In the genomic region with DNA sequence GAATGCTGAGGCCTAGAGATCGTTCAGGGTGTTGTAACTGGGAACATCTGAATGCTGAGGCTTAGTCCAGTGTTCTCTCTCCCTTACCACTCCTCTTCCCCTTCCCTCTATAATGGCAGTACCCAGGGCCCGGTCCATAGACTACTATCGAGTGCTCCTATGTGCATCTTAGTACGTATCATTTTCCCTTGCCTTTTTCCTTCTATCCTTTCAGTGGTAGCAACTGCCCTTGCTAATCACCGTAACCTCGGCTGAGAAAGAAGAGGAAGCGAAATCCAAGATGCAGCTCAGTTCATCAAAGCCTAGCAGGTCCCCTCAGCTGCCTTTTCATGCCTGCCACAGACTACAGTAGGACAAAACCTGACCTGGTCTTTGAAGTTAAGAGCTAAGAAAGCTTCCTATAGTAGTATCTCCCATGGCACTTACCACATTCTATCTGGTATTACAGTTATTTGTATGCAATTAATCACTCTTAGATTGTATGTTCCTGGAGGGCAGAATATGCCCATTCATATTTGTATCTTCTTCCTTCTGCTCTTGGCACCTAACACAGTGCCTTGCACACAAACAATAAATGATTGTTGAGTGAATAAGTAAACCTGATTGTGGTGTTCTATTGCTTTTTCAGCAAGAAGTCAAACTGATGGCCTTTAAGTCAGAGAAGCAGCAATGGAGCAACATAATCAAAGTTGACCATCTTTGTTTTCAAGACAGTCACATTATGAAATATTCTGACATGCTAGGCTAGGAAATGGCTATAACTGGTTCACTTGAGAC, we compare ENCODE assay signal across 10 cellular contexts. TPM values are rescaled to one million over a fixed set of nuclear protein-coding genes. Genes with fewer than 3 reads are reported as not detected.
DNase-seq lines count a peak whose midpoint lies in the region; ATAC-seq, FAIRE-seq and TF ChIP-seq lines count a peak whose summit lies in the region.
"Had no signal": no experiment of that assay in that cellular context is flagged by ENCODE, and none has a peak within 500 bp of the region (broad histone marks: within the 10 kb centered on the region; RNA-seq: fewer than 3 reads in every experiment).

No MANE protein-coding gene starts in this region.

- H3K27me3 Mint-ChIP-seq in CD4-positive, alpha-beta memory T cell = no peaks in the 10 kb centered on the region
- no peaks in the 10 kb centered on the region for H3K27me3 Mint-ChIP-seq in endothelial cell (ENCODE audit: unreplicated experiment)

- no peaks in the 10 kb centered on the region for H3K9me3 Mint-ChIP-seq in CD4-positive, alpha-beta memory T cell
- no peaks in the 10 kb centered on the region for H3K9me3 Mint-ChIP-seq in endothelial cell (ENCODE audit: unreplicated experiment)

- no peak for FAIRE-seq in HepG2 (lab: Jason Lieb, UNC)

- H2AFZ ChIP-seq in MM.1S (ENCODE audit: low read length) = no peak overlapping the region
- no peak overlapping the region for H2AFZ ChIP-seq in HepG2 (ENCODE audit: low read length)

- no TSS peak for BruUV-seq in HepG2 (replicated peaks; lab: Mats Ljungman, UMichigan)

- POLR2A ChIA-PET in CD4-positive, alpha-beta memory T cell (lab: Charles Lee; ENCODE audit: partially characterized antibody) = interaction anchor here (1.0 to 5.6 kb wide), 8 partner anchors 9 to 196 kb away, joined by 3 to 43 read pairs (median 4); a partner anchor contains a TSS
- POLR2A ChIA-PET in HepG2 (lab: Yijun Ruan, JAX) = no interaction called here

- H3K79me2 ChIP-seq in MM.1S (ENCODE audit: low read length) (0 out of 2 replicates have a peak, but pooled peaks cover 2% of the 10 kb centered on the region), HepG2 (ENCODE audit: insufficient read depth, low read length) (no peaks in the 10 kb centered on the region)

- H4K20me1 ChIP-seq in MM.1S (ENCODE audit: insufficient read depth, low read length) = no peaks in the 10 kb centered on the region
- no peaks in the 10 kb centered on the region for H4K20me1 ChIP-seq in HepG2 (ENCODE audit: insufficient read depth, low read length)

- no peaks in the 10 kb centered on the region for H3K27me3 ChIP-seq in CD4-positive, alpha-beta memory T cell (ENCODE audit: insufficient read depth, low read length)
- H3K27me3 ChIP-seq in MM.1S (replicated peaks; ENCODE audit: insufficient read depth, low read length) (no peaks in the 10 kb centered on the region), HepG2 (ENCODE audit: control insufficient read depth in 1 of 2, insufficient read depth in 2 of 2, low read length in 2 of 2) (no peaks in the 10 kb centered on the region)

- TF ChIP-seq CTCF in MM.1S (IDR thresholded peaks at IDR 0.05; ENCODE audit: low read length) (no peak), endothelial cell (IDR thresholded peaks at IDR 0.05; ENCODE audit: unreplicated experiment) (no peak), HepG2 (CRISPR knock-in tag; IDR thresholded peaks at IDR 0.05) (no peak)

- TF ChIP-seq POLR2A in HepG2 (IDR thresholded peaks at IDR 0.05; ENCODE audit: insufficient read depth in 1 of 2, low read depth in 2 of 2, low read length in 2 of 2) = no peak

- peaks cover 36% of the 10 kb centered on the region for H3F3A ChIP-seq in MM.1S (ENCODE audit: insufficient read depth, low read length)

- H3K4me1 ChIP-seq in CD4-positive, alpha-beta memory T cell (ENCODE audit: insufficient read depth, low read length) = peaks cover 97% of the 10 kb centered on the region
- peaks cover 38% of the 10 kb centered on the region for H3K4me1 ChIP-seq in MM.1S (ENCODE audit: low read length)
- H3K4me1 ChIP-seq in HepG2 (ENCODE audit: insufficient read depth, low read length) = peaks cover 11% of the 10 kb centered on the region

- ATAC-seq in GM19467 (IDR thresholded peaks at IDR 0.05; ENCODE audit: unreplicated experiment) = peak; percentile 34
- no peak for ATAC-seq in HepG2

- TF ChIP-seq RAD21 in HepG2 (CRISPR knock-in tag; IDR thresholded peaks at IDR 0.05) = no peak

- CTCF ChIA-PET in CD4-positive, alpha-beta memory T cell (lab: Charles Lee; ENCODE audit: partially characterized antibody) = interaction anchor here (1.3 to 2.0 kb wide), 3 partner anchors 27 to 682 kb away, joined by 3 to 7 read pairs (median 3); no protein-coding TSS in a partner anchor
- CTCF ChIA-PET in HepG2 (lab: Yijun Ruan, JAX; ENCODE audit: low intra/inter-chr PET ratio, low total read pairs) = no interaction called here

- H3K9me2 ChIP-seq in MM.1S (replicated peaks; ENCODE audit: insufficient read depth, low read length) = no peaks in the 10 kb centered on the region

- H3K9ac ChIP-seq in MM.1S (ENCODE audit: low read length) = no peak overlapping the region
- H3K9ac ChIP-seq in HepG2 (ENCODE audit: insufficient read depth, low read depth, low read length) = no peak overlapping the region

- no peaks in the 10 kb centered on the region for H3K9me3 ChIP-seq in CD4-positive, alpha-beta memory T cell (ENCODE audit: control insufficient read depth in 1 of 2, low read length in 2 of 2)
- no peaks in the 10 kb centered on the region for H3K9me3 ChIP-seq in MM.1S (replicated peaks; ENCODE audit: insufficient read depth, low read length)
- no peaks in the 10 kb centered on the region for H3K9me3 ChIP-seq in HepG2 (ENCODE audit: low read length)

- H3K4me2 ChIP-seq in MM.1S (ENCODE audit: low read depth, low read length) = peak overlapping the region; percentile 42; the same call in 1 of the 2 replicates
- H3K4me2 ChIP-seq in HepG2 (ENCODE audit: low read depth, low read length) = no peak overlapping the region

- DNase-seq in CD4-positive, alpha-beta memory T cell = no peak
- DNase-seq in MM.1S (no peak), endothelial cell (ENCODE audit: low spot score) (no peak), HepG2 (ENCODE audit: low spot score) (no peak), dermis blood vessel endothelial cell (no peak), NCI-H187 treated with DMSO at 0.1 percent for 48 hours (lab: John Stamatoyannopoulos, UW) (no peak)
- DNase-seq in activated effector memory CD4-positive, alpha-beta T cell treated with anti-CD3 and anti-CD28 coated beads, Interleukin-2, amount 50 U/mL, for 16 hours = no peak
- DNase-seq: IMR-90, islet precursor cell had no signal

- H3K36me3 ChIP-seq in CD4-positive, alpha-beta memory T cell (ENCODE audit: insufficient read depth, low read length) = no peaks in the 10 kb centered on the region
- H3K36me3 ChIP-seq in MM.1S (replicated peaks; ENCODE audit: insufficient read depth, low read length) (no peaks in the 10 kb centered on the region), HepG2 (replicated peaks in 1 of 2; ENCODE audit: control insufficient read depth in 1 of 2, insufficient read depth in 2 of 2, low read length in 2 of 2) (peaks cover 4 to 20% of the 10 kb centered on the region in 2 experiments; a peak in 4 of 5 replicates)

- H3K4me3 ChIP-seq in CD4-positive, alpha-beta memory T cell (ENCODE audit: low read length in 2 of 2) = no peak overlapping the region
- H3K4me3 ChIP-seq in MM.1S (ENCODE audit: low read length) (no peak overlapping the region), HepG2 (replicated peaks in 1 of 3; ENCODE audit: insufficient read depth in 1 of 3, low read depth in 2 of 3, low read length in 3 of 3) (no peak overlapping the region)

- intact Hi-C loops in CD4-positive, alpha-beta memory T cell (cut with micrococcal nuclease) = no loop called here
- intact Hi-C loops in HepG2 (cut with micrococcal nuclease; ENCODE audit: unreplicated experiment) = no loop called here

- peak overlapping the region; percentile 26 to 82 (median 76) for H3K4me3 Mint-ChIP-seq in CD4-positive, alpha-beta memory T cell
- H3K4me3 Mint-ChIP-seq in endothelial cell (ENCODE audit: unreplicated experiment) = no peak overlapping the region

- in situ Hi-C loops in HepG2 (cut with HindIII; ENCODE audit: extremely low pct_ligation_motif_present, low pct_unique_long_range_greater_than_20kb) = no loop called here

- peaks cover 30 to 33% of the 10 kb centered on the region in 2 donors for H3K36me3 Mint-ChIP-seq in CD4-positive, alpha-beta memory T cell
- H3K36me3 Mint-ChIP-seq in endothelial cell (ENCODE audit: low read depth, unreplicated experiment) = peaks cover 18% of the 10 kb centered on the region

- TF ChIP-seq EP300 in HepG2 (IDR thresholded peaks at IDR 0.05; ENCODE audit: low read depth in 2 of 2, low read length in 2 of 2) = no peak
- TF ChIP-seq EP300 in HepG2 (CRISPR knock-in tag; IDR thresholded peaks at IDR 0.05; ENCODE audit: borderline replicate concordance) = no peak

- H3K27ac Mint-ChIP-seq in CD4-positive, alpha-beta memory T cell = peak overlapping the region; percentile 72 to 89 (median 86)
- peak overlapping the region; percentile 32 for H3K27ac Mint-ChIP-seq in endothelial cell (ENCODE audit: unreplicated experiment)

- peaks cover 66 to 93% (median 82%) of the 10 kb centered on the region in 4 donors for H3K4me1 Mint-ChIP-seq in CD4-positive, alpha-beta memory T cell
- H3K4me1 Mint-ChIP-seq in endothelial cell (ENCODE audit: unreplicated experiment) = no peaks in the 10 kb centered on the region

- no peak overlapping the region for H3K27ac ChIP-seq in CD4-positive, alpha-beta memory T cell (ENCODE audit: low read depth, low read length)
- no peak overlapping the region for H3K27ac ChIP-seq in MM.1S (ENCODE audit: low read length)
- H3K27ac ChIP-seq in HepG2 (ENCODE audit: extremely low read length, insufficient read depth, low read length) = no peak overlapping the region

- WGBS in HepG2 (ENCODE audit: low lambda C conversion rate) = 91% methylated on average over 7 of the region's 7 CpGs

RNA-seq across cellular contexts. Expression of a gene that starts 22.4 kb away (rescaled TPM):
- 10 to 100 TPM; 45.5 to 50.9 TPM for total RNA-seq in CD4-positive, alpha-beta memory T cell
- polyA plus RNA-seq in CD4-positive, alpha-beta memory T cell = 10 to 100 TPM; 62.7 to 75.6 TPM
- 59.9 TPM for total RNA-seq in endothelial cell (ENCODE audit: unreplicated experiment)
- total RNA-seq in HepG2 (2016; rRNA removed; fragmentation: Illumina TruSeq; extraction: Trizol) = 30.3 and 51.8 TPM in 2 replicates
- total RNA-seq in HepG2 (2016; cell fraction: cytosol; rRNA removed; fragmentation: Illumina TruSeq; extraction: Trizol; ENCODE audit: low read depth) = 22.2 and 22.5 TPM in 2 replicates
- 35.5 and 50.0 TPM in 2 replicates for total RNA-seq in HepG2 (2016; cell fraction: insoluble cytoplasmic fraction; rRNA removed; fragmentation: Illumina TruSeq; extraction: Trizol)
- total RNA-seq in HepG2 (2016; cell fraction: membrane; rRNA removed; fragmentation: Illumina TruSeq; extraction: Trizol) = 23.2 and 27.4 TPM in 2 replicates
- total RNA-seq in HepG2 (2016; cell fraction: nucleus; rRNA removed; fragmentation: Illumina TruSeq; extraction: Trizol) = 36.2 and 41.0 TPM in 2 replicates
- polyA plus RNA-seq in HepG2 (2011; rRNA removed) = 50.4 and 52.9 TPM in 2 replicates
- 35.6 and 59.3 TPM in 2 replicates for polyA plus RNA-seq in HepG2 (2011; cell fraction: cytosol; rRNA removed)
- polyA plus RNA-seq in HepG2 (2011; cell fraction: nucleus; rRNA removed) = 15.6 and 17.8 TPM in 2 replicates
- polyA plus RNA-seq in HepG2 (2012) = 43.8 and 59.5 TPM in 2 replicates
- polyA plus RNA-seq in HepG2 (2016; cell fraction: cytosol; fragmentation: Illumina TruSeq; extraction: Trizol; ENCODE audit: low read depth) = 22.0 and 24.7 TPM in 2 replicates
- 31.4 and 34.0 TPM in 2 replicates for polyA plus RNA-seq in HepG2 (2016; cell fraction: insoluble cytoplasmic fraction; fragmentation: Illumina TruSeq; extraction: Trizol; ENCODE audit: low read depth)
- polyA plus RNA-seq in HepG2 (2016; cell fraction: membrane; fragmentation: Illumina TruSeq; extraction: Trizol; ENCODE audit: low read depth) = 22.1 and 23.7 TPM in 2 replicates
- 73.2 and 75.9 TPM in 2 replicates for polyA plus RNA-seq in HepG2 (2016; cell fraction: nucleus; fragmentation: Illumina TruSeq; extraction: Trizol; ENCODE audit: insufficient read depth, low read depth)
- polyA minus RNA-seq in HepG2 (2011; rRNA and poly(A)+ RNA removed; ENCODE audit: low replicate concordance) = 26.3 and 42.7 TPM in 2 replicates
- polyA minus RNA-seq in HepG2 (2011; cell fraction: cytosol; rRNA and poly(A)+ RNA removed) = 7.6 and 13.7 TPM in 2 replicates
- 13.1 and 13.3 TPM in 2 replicates for polyA minus RNA-seq in HepG2 (2011; cell fraction: nucleus; rRNA and poly(A)+ RNA removed)
- total RNA-seq in dermis blood vessel endothelial cell = 80.3 and 82.5 TPM in 2 replicates

RNA-seq across cellular contexts. Expression of a gene that starts 49.1 kb away (rescaled TPM):
- total RNA-seq in CD4-positive, alpha-beta memory T cell = 10 to 100 TPM; 38.9 to 46.7 TPM
- polyA plus RNA-seq in CD4-positive, alpha-beta memory T cell = 10 to 100 TPM; 16.9 to 21.0 TPM
- total RNA-seq in endothelial cell (ENCODE audit: unreplicated experiment) = 44.5 TPM
- 18.2 and 21.0 TPM in 2 replicates for total RNA-seq in HepG2 (2016; rRNA removed; fragmentation: Illumina TruSeq; extraction: Trizol)
- 7.4 and 8.8 TPM in 2 replicates for total RNA-seq in HepG2 (2016; cell fraction: cytosol; rRNA removed; fragmentation: Illumina TruSeq; extraction: Trizol; ENCODE audit: low read depth)
- 21.2 and 22.7 TPM in 2 replicates for total RNA-seq in HepG2 (2016; cell fraction: insoluble cytoplasmic fraction; rRNA removed; fragmentation: Illumina TruSeq; extraction: Trizol)
- total RNA-seq in HepG2 (2016; cell fraction: membrane; rRNA removed; fragmentation: Illumina TruSeq; extraction: Trizol) = 10.7 and 11.3 TPM in 2 replicates
- 35.2 and 36.4 TPM in 2 replicates for total RNA-seq in HepG2 (2016; cell fraction: nucleus; rRNA removed; fragmentation: Illumina TruSeq; extraction: Trizol)
- polyA plus RNA-seq in HepG2 (2011; rRNA removed) = 7.6 and 8.3 TPM in 2 replicates
- polyA plus RNA-seq in HepG2 (2011; cell fraction: cytosol; rRNA removed) = 4.7 and 6.7 TPM in 2 replicates
- polyA plus RNA-seq in HepG2 (2011; cell fraction: nucleus; rRNA removed) = 7.7 and 8.8 TPM in 2 replicates
- 8.4 and 8.9 TPM in 2 replicates for polyA plus RNA-seq in HepG2 (2012)
- polyA plus RNA-seq in HepG2 (2016; cell fraction: cytosol; fragmentation: Illumina TruSeq; extraction: Trizol; ENCODE audit: low read depth) = 4.2 and 5.2 TPM in 2 replicates
- polyA plus RNA-seq in HepG2 (2016; cell fraction: insoluble cytoplasmic fraction; fragmentation: Illumina TruSeq; extraction: Trizol; ENCODE audit: low read depth) = 17.3 and 18.5 TPM in 2 replicates
- 6.9 and 8.0 TPM in 2 replicates for polyA plus RNA-seq in HepG2 (2016; cell fraction: membrane; fragmentation: Illumina TruSeq; extraction: Trizol; ENCODE audit: low read depth)
- polyA plus RNA-seq in HepG2 (2016; cell fraction: nucleus; fragmentation: Illumina TruSeq; extraction: Trizol; ENCODE audit: insufficient read depth, low read depth) = 24.4 and 33.8 TPM in 2 replicates
- polyA minus RNA-seq in HepG2 (2011; rRNA and poly(A)+ RNA removed; ENCODE audit: low replicate concordance) = 7.1 and 34.1 TPM in 2 replicates
- polyA minus RNA-seq in HepG2 (2011; cell fraction: cytosol; rRNA and poly(A)+ RNA removed) = 6.9 and 7.8 TPM in 2 replicates
- 32.3 and 38.8 TPM in 2 replicates for polyA minus RNA-seq in HepG2 (2011; cell fraction: nucleus; rRNA and poly(A)+ RNA removed)
- 31.0 and 38.2 TPM in 2 replicates for total RNA-seq in dermis blood vessel endothelial cell

RNA-seq across cellular contexts. Expression of a gene that starts 55.6 kb away (rescaled TPM):
- total RNA-seq in CD4-positive, alpha-beta memory T cell = 100 to 1,000 TPM; 121 to 123 TPM
- polyA plus RNA-seq in CD4-positive, alpha-beta memory T cell = 1 to 10 TPM; 2.9 to 3.9 TPM
- 126 TPM for total RNA-seq in endothelial cell (ENCODE audit: unreplicated experiment)
- 13.2 and 24.6 TPM in 2 replicates for total RNA-seq in HepG2 (2016; rRNA removed; fragmentation: Illumina TruSeq; extraction: Trizol)
- total RNA-seq in HepG2 (2016; cell fraction: cytosol; rRNA removed; fragmentation: Illumina TruSeq; extraction: Trizol; ENCODE audit: low read depth) = 2.7 and 3.3 TPM in 2 replicates
- total RNA-seq in HepG2 (2016; cell fraction: insoluble cytoplasmic fraction; rRNA removed; fragmentation: Illumina TruSeq; extraction: Trizol) = 13.3 and 24.2 TPM in 2 replicates
- total RNA-seq in HepG2 (2016; cell fraction: membrane; rRNA removed; fragmentation: Illumina TruSeq; extraction: Trizol) = 12.5 and 15.1 TPM in 2 replicates
- 32.3 and 36.8 TPM in 2 replicates for total RNA-seq in HepG2 (2016; cell fraction: nucleus; rRNA removed; fragmentation: Illumina TruSeq; extraction: Trizol)
- 23.3 and 23.7 TPM in 2 replicates for polyA plus RNA-seq in HepG2 (2011; rRNA removed)
- polyA plus RNA-seq in HepG2 (2011; cell fraction: cytosol; rRNA removed) = 8.6 and 13.7 TPM in 2 replicates
- polyA plus RNA-seq in HepG2 (2011; cell fraction: nucleus; rRNA removed) = 39.3 and 44.1 TPM in 2 replicates
- polyA plus RNA-seq in HepG2 (2012) = 39.2 and 40.9 TPM in 2 replicates
- polyA plus RNA-seq in HepG2 (2016; cell fraction: cytosol; fragmentation: Illumina TruSeq; extraction: Trizol; ENCODE audit: low read depth) = 1.7 and 1.9 TPM in 2 replicates
- 30.4 and 32.4 TPM in 2 replicates for polyA plus RNA-seq in HepG2 (2016; cell fraction: insoluble cytoplasmic fraction; fragmentation: Illumina TruSeq; extraction: Trizol; ENCODE audit: low read depth)
- 7.1 and 8.8 TPM in 2 replicates for polyA plus RNA-seq in HepG2 (2016; cell fraction: membrane; fragmentation: Illumina TruSeq; extraction: Trizol; ENCODE audit: low read depth)
- 48.4 and 49.1 TPM in 2 replicates for polyA plus RNA-seq in HepG2 (2016; cell fraction: nucleus; fragmentation: Illumina TruSeq; extraction: Trizol; ENCODE audit: insufficient read depth, low read depth)
- 29.3 and 32.7 TPM in 2 replicates for polyA minus RNA-seq in HepG2 (2011; rRNA and poly(A)+ RNA removed; ENCODE audit: low replicate concordance)
- 44.8 and 53.5 TPM in 2 replicates for polyA minus RNA-seq in HepG2 (2011; cell fraction: cytosol; rRNA and poly(A)+ RNA removed)
- 117 and 134 TPM in 2 replicates for polyA minus RNA-seq in HepG2 (2011; cell fraction: nucleus; rRNA and poly(A)+ RNA removed)
- total RNA-seq in dermis blood vessel endothelial cell = 70.3 and 140 TPM in 2 replicates
